In genomic region chr16:56425439-56425832, GRCh38 we compare ENCODE assay signal across 1 cellular context.
TF ChIP-seq lines count a peak whose summit lies in the region.

TSS of gene AMFR (minus strand) at chr16:56425545. CDS start at chr16:56425327, 218 bp downstream.

TF ChIP-seq in H1, 55 proteins besides CTCF, POLR2A, EP300 and RAD21:
- TF ChIP-seq TAF1 (IDR thresholded peaks at IDR 0.05; ENCODE audit: low read depth, low read length): peak; percentile 47; the same call in 1 of the 2 replicates
- TF ChIP-seq RFX5 (IDR thresholded peaks at IDR 0.05; ENCODE audit: borderline replicate concordance, low read depth, low read length): no peak
- TF ChIP-seq HDAC2 (IDR thresholded peaks at IDR 0.05; ENCODE audit: borderline replicate concordance in 1 of 2, low read depth in 2 of 2, low read length in 2 of 2): 0 out of 4 replicates have a peak, but pooled peaks of 1 of the 2 experiments have one; percentile 25
- peak; percentile 60 for TF ChIP-seq CTBP2 (IDR thresholded peaks at IDR 0.05; ENCODE audit: borderline replicate concordance, insufficient read depth, insufficient read length, low read length)
